22 cellular contexts compared by ENCODE assay signal in genomic region chr6:158145940-158146339, GRCh38.
"Had no signal": no experiment of that assay in that cellular context is flagged by ENCODE, and none has a peak within 500 bp of the region (broad histone marks: within the 10 kb centered on the region; RNA-seq: fewer than 3 reads in every experiment).

No MANE protein-coding gene starts in this region.

- H3K27me3 Mint-ChIP-seq: central memory CD8-positive, alpha-beta T cell; naive thymus-derived CD8-positive, alpha-beta T cell; stimulated activated memory B cell treated with anti-CD40 and anti-IgM and Interleukin-4, amounts not matched to agents 10 μg/mL and 1 μg/mL and 100 μg/mL, for 72 hours; stimulated activated naive CD8-positive, alpha-beta T cell treated with anti-CD3 and anti-CD28 coated beads, Interleukin-15, Interleukin-2, amounts not matched to agents 100 ng/mL and 50 ng/mL, for 24 hours had no signal

- H3K27ac Mint-ChIP-seq: naive thymus-derived CD8-positive, alpha-beta T cell; stimulated activated memory B cell treated with anti-CD40 and anti-IgM and Interleukin-4, amounts not matched to agents 10 μg/mL and 1 μg/mL and 100 μg/mL, for 72 hours; stimulated activated naive CD8-positive, alpha-beta T cell treated with anti-CD3 and anti-CD28 coated beads, Interleukin-15, Interleukin-2, amounts not matched to agents 100 ng/mL and 50 ng/mL, for 24 hours had no signal

- DNase-seq: effector memory CD4-positive, alpha-beta T cell; glutamatergic neuron; left ventricle myocardium superior; mucosa of descending colon; naive thymus-derived CD8-positive, alpha-beta T cell; psoas muscle; retina; right lobe of liver; stimulated activated CD4-positive, alpha-beta T cell treated with anti-CD3 and anti-CD28 coated beads, Interleukin-15, amount 100 ng/mL, for 24 hours; stimulated activated CD4-positive, alpha-beta T cell treated with anti-CD3 and anti-CD28 coated beads, Interleukin-1b, Interleukin-23, amount 100 ng/mL, for 48 hours; stimulated activated CD4-positive, alpha-beta T cell treated with anti-CD3 and anti-CD28 coated beads, Interleukin-4, amount 100 ng/mL, for 24 hours; testis had no signal

- ATAC-seq: gastroesophageal sphincter; left ventricle myocardium superior; mucosa of descending colon; naive thymus-derived CD8-positive, alpha-beta T cell; psoas muscle; right lobe of liver; stimulated activated memory B cell treated with anti-CD40 and anti-IgM and Interleukin-4, amounts not matched to agents 10 μg/mL and 1 μg/mL and 100 μg/mL, for 72 hours had no signal

- H3K4me1 Mint-ChIP-seq: central memory CD8-positive, alpha-beta T cell; naive thymus-derived CD8-positive, alpha-beta T cell; stimulated activated memory B cell treated with anti-CD40 and anti-IgM and Interleukin-4, amounts not matched to agents 10 μg/mL and 1 μg/mL and 100 μg/mL, for 72 hours had no signal

- H3K4me3 Mint-ChIP-seq: central memory CD8-positive, alpha-beta T cell; naive thymus-derived CD8-positive, alpha-beta T cell; stimulated activated memory B cell treated with anti-CD40 and anti-IgM and Interleukin-4, amounts not matched to agents 10 μg/mL and 1 μg/mL and 100 μg/mL, for 72 hours; stimulated activated naive CD8-positive, alpha-beta T cell treated with anti-CD3 and anti-CD28 coated beads, Interleukin-15, Interleukin-2, amounts not matched to agents 100 ng/mL and 50 ng/mL, for 24 hours had no signal

- H3K9me3 Mint-ChIP-seq: central memory CD8-positive, alpha-beta T cell; naive thymus-derived CD8-positive, alpha-beta T cell; stimulated activated memory B cell treated with anti-CD40 and anti-IgM and Interleukin-4, amounts not matched to agents 10 μg/mL and 1 μg/mL and 100 μg/mL, for 72 hours; stimulated activated naive CD8-positive, alpha-beta T cell treated with anti-CD3 and anti-CD28 coated beads, Interleukin-15, Interleukin-2, amounts not matched to agents 100 ng/mL and 50 ng/mL, for 24 hours had no signal

- FAIRE-seq: endometrium had no signal

- H3K27ac ChIP-seq: epithelial cell of prostate, esophagus muscularis mucosa, gastroesophageal sphincter, hepatocyte, neutrophil, psoas muscle, right lobe of liver, testis, tibial nerve had no signal
